In genomic region chr6:21022343-21023107, GRCh38 we compare ENCODE assay signal across 8 cellular contexts.
DNase-seq lines count a peak whose midpoint lies in the region; ATAC-seq, FAIRE-seq and TF ChIP-seq lines count a peak whose summit lies in the region.

No MANE protein-coding gene starts in this region.

- H4K20me1 ChIP-seq in IMR-90 (ENCODE audit: insufficient read depth, low read length) (no peaks in the 10 kb centered on the region), GM12878 (ENCODE audit: control insufficient read depth, insufficient read depth) (no peaks in the 10 kb centered on the region)

- RAD21 ChIA-PET in GM12878 (lab: Charles Lee; ENCODE audit: unreplicated experiment): interaction anchor here (0.6 to 4.5 kb wide), 26 partner anchors 8 to 571 kb away, joined by 3 to 40 read pairs (median 4); partner anchors contain the start of gene SOX4

- H3K36me3 ChIP-seq in IMR-90 (ENCODE audit: control insufficient read depth, insufficient read depth, low read length) (no peaks in the 10 kb centered on the region), GM12878 (ENCODE audit: control insufficient read depth in 2 of 2, insufficient read depth in 2 of 2, low read length in 1 of 2) (no peaks in the 10 kb centered on the region), neuronal stem cell (replicated peaks in 1 of 2; ENCODE audit: control insufficient read depth in 2 of 2, insufficient read depth in 2 of 2, low read length in 2 of 2) (no peaks in the 10 kb centered on the region)

- H3K4me1 ChIP-seq in IMR-90 (ENCODE audit: control insufficient read depth, insufficient read depth, low read length): peaks cover 2% of the 10 kb centered on the region; the same call in 1 of the 2 replicates
- peaks cover 3% of the 10 kb centered on the region; the same call in 1 of the 2 replicates for H3K4me1 ChIP-seq in GM12878 (ENCODE audit: control insufficient read depth, insufficient read depth, low read length)
- peaks cover 0 to 4% of the 10 kb centered on the region in 2 donors for H3K4me1 ChIP-seq in neuronal stem cell (ENCODE audit: control insufficient read depth in 2 of 2, insufficient read depth in 1 of 2, low read depth in 1 of 2, low read length in 2 of 2)

- peak overlapping the region; percentile 0; the same call in 1 of the 2 replicates for H2AK5ac ChIP-seq in IMR-90 (ENCODE audit: low read depth, low read length)
- H2AK5ac ChIP-seq in neuronal stem cell (ENCODE audit: low read depth, low read length): no peak overlapping the region

- H3K9me3 ChIP-seq in IMR-90 (ENCODE audit: control insufficient read depth, insufficient read depth, low read length): peaks cover 2% of the 10 kb centered on the region; the same call in 1 of the 2 replicates
- peaks cover 2% of the 10 kb centered on the region; the same call in 2 of the 3 replicates for H3K9me3 ChIP-seq in GM12878 (replicated peaks; ENCODE audit: control insufficient read depth, insufficient read depth, low read length)
- H3K9me3 ChIP-seq in neuronal stem cell (replicated peaks in 1 of 2; ENCODE audit: control insufficient read depth in 2 of 2, insufficient read depth in 1 of 2, low read depth in 1 of 2, low read length in 2 of 2): peaks cover 0 to 7% of the 10 kb centered on the region in 2 donors

- no peak for TF ChIP-seq CTCF in IMR-90 (conservative IDR thresholded peaks at IDR 0.05; ENCODE audit: low read depth, low read length)
- TF ChIP-seq CTCF in GM12878 (IDR thresholded peaks at IDR 0.05 in 2 of 3, conservative IDR thresholded peaks at IDR 0.05 in 1 of 3; ENCODE audit: control insufficient read depth in 2 of 3, extremely low read depth in 1 of 3, insufficient read depth in 1 of 3, low read depth in 3 of 3, low read length in 3 of 3): no peak

- H3K79me2 ChIP-seq in GM12878 (ENCODE audit: control insufficient read depth, insufficient read depth, low read length): no peaks in the 10 kb centered on the region

- H3K27ac ChIP-seq in IMR-90 (ENCODE audit: insufficient read depth, low read length): peak overlapping the region; percentile 80; the same call in 1 of the 2 replicates
- H3K27ac ChIP-seq in GM12878 (ENCODE audit: control insufficient read depth, insufficient read depth): peak overlapping the region; percentile 83
- H3K27ac ChIP-seq in neuronal stem cell (replicated peaks; ENCODE audit: low read length): no peak overlapping the region

- H3K4me3 ChIP-seq in IMR-90 (ENCODE audit: insufficient read depth, low read depth, low read length): no peak overlapping the region
- H3K4me3 ChIP-seq in GM12878: no peak overlapping the region; the same call in 1 of the 2 replicates
- H3K4me3 ChIP-seq in neuronal stem cell (ENCODE audit: low read length in 2 of 2): no peak overlapping the region

- peak overlapping the region; percentile 30; the same call in 1 of the 2 replicates for H3K56ac ChIP-seq in IMR-90 (ENCODE audit: extremely low read depth, insufficient read depth, low read length)

- peak overlapping the region; percentile 79 for H2AFZ ChIP-seq in IMR-90 (replicated peaks; ENCODE audit: low read length, poor library complexity)
- H2AFZ ChIP-seq in GM12878 (ENCODE audit: control insufficient read depth, low read depth, low read length): peak overlapping the region; percentile 49
- no peak overlapping the region for H2AFZ ChIP-seq in neuronal stem cell (ENCODE audit: low read length)

- no peak for TF ChIP-seq RAD21 in IMR-90 (IDR thresholded peaks at IDR 0.05; ENCODE audit: low read length)
- no peak; the same call in 1 of the 2 replicates for TF ChIP-seq RAD21 in GM12878 (IDR thresholded peaks at IDR 0.05; ENCODE audit: insufficient read depth, low read depth, low read length)

- peak overlapping the region; percentile 52 for H4K5ac ChIP-seq in IMR-90 (ENCODE audit: low read depth, low read length)

- peak; percentile 97 for ATAC-seq in GM21723 (IDR thresholded peaks at IDR 0.05; ENCODE audit: unreplicated experiment)
- ATAC-seq in IMR-90 (ENCODE audit: low read depth): peak; percentile 94
- peak; percentile 97 for ATAC-seq in GM12878

- H3K79me1 ChIP-seq in IMR-90 (ENCODE audit: low read depth in 1 of 2, low read length in 2 of 2) (no peaks in the 10 kb centered on the region), neuronal stem cell (ENCODE audit: low read depth, low read length) (no peaks in the 10 kb centered on the region)

- H3K4ac ChIP-seq in IMR-90 (ENCODE audit: low read depth, low read length): peak overlapping the region; percentile 60; the same call in 1 of the 2 replicates
- H3K4ac ChIP-seq in neuronal stem cell (ENCODE audit: low read length): no peak overlapping the region

- H2BK12ac ChIP-seq in neuronal stem cell (ENCODE audit: low read length): no peak overlapping the region

- no TSS peak for BruUV-seq in IMR-90 (replicated peaks; lab: Mats Ljungman, UMichigan)
- BruUV-seq in GM12878 (replicated peaks; lab: Mats Ljungman, UMichigan): no TSS peak

- SMC1A ChIA-PET in GM12878 (lab: Charles Lee; ENCODE audit: uncharacterized antibody, unreplicated experiment): interaction anchor here (0.7 to 5.3 kb wide), 36 partner anchors 11 to 806 kb away, joined by 3 to 63 read pairs (median 4); partner anchors contain the start of gene SOX4

- H3K14ac ChIP-seq in IMR-90 (replicated peaks; ENCODE audit: low read depth, low read length) (no peak overlapping the region), neuronal stem cell (ENCODE audit: low read length) (no peak overlapping the region)

- H3K9ac ChIP-seq in IMR-90 (ENCODE audit: low read depth, low read length): no peak overlapping the region
- no peak overlapping the region; the same call in 1 of the 2 replicates for H3K9ac ChIP-seq in GM12878 (ENCODE audit: control insufficient read depth, insufficient read depth, low read length)
- no peak overlapping the region for H3K9ac ChIP-seq in neuronal stem cell (ENCODE audit: low read depth, low read length, poor library complexity)

- peak; percentile 87 to 89 for TF ChIP-seq EP300 in GM12878 (IDR thresholded peaks at IDR 0.05; ENCODE audit: borderline replicate concordance in 1 of 2, control insufficient read depth in 1 of 2, low read depth in 2 of 2, low read length in 2 of 2)

- no peaks in the 10 kb centered on the region for H3K9me1 ChIP-seq in IMR-90 (ENCODE audit: insufficient read depth, low read length)

- FAIRE-seq in GM12878 (lab: Jason Lieb, UNC): peak; percentile 91

- POLR2A ChIA-PET in IMR-90 (lab: Charles Lee; ENCODE audit: unreplicated experiment) (no interaction called here), GM12878 (lab: Charles Lee) (interaction anchor here (0.5 to 1.7 kb wide), 12 partner anchors 12 to 828 kb away, joined by 3 to 5 read pairs (median 3); no protein-coding TSS in a partner anchor)

- H3K23ac ChIP-seq in IMR-90 (ENCODE audit: low read depth, low read length): peak overlapping the region; percentile 65
- no peak overlapping the region for H3K23ac ChIP-seq in neuronal stem cell (ENCODE audit: low read depth, low read length, poor library complexity)

- H2BK120ac ChIP-seq in IMR-90 (ENCODE audit: low read depth, low read length): peak overlapping the region; percentile 82
- no peak overlapping the region for H2BK120ac ChIP-seq in neuronal stem cell (ENCODE audit: low read depth, low read length)

- TF ChIP-seq POLR2A in IMR-90 (IDR thresholded peaks at IDR 0.05; ENCODE audit: low read depth, low read length) (no peak), GM12878 (IDR thresholded peaks at IDR 0.05; ENCODE audit: low read depth, low read length) (peak; percentile 49)

- H4K91ac ChIP-seq in IMR-90 (ENCODE audit: insufficient read depth, low read depth, low read length) (peak overlapping the region; percentile 60), neuronal stem cell (ENCODE audit: low read depth, low read length, poor library complexity) (no peak overlapping the region)

- H2BK15ac ChIP-seq in IMR-90 (ENCODE audit: low read depth, low read length) (peak overlapping the region; percentile 47; the same call in 1 of the 3 replicates), neuronal stem cell (ENCODE audit: low read length) (no peak overlapping the region)

- no peaks in the 10 kb centered on the region for H3K27me3 ChIP-seq in IMR-90 (ENCODE audit: control insufficient read depth, insufficient read depth, low read length)
- H3K27me3 ChIP-seq in GM12878 (replicated peaks in 1 of 2; ENCODE audit: control insufficient read depth in 2 of 2, insufficient read depth in 2 of 2, low read length in 1 of 2): no peaks in the 10 kb centered on the region
- no peaks in the 10 kb centered on the region for H3K27me3 ChIP-seq in neuronal stem cell (ENCODE audit: control insufficient read depth in 3 of 3, insufficient read depth in 3 of 3, low read depth in 1 of 3, low read length in 3 of 3)

- intact Hi-C loops in IMR-90 (cut with micrococcal nuclease): loop anchor here (1.0 to 10.0 kb wide), 2 partner anchors 567 to 1122 kb away; no protein-coding TSS in a partner anchor
- intact Hi-C loops in GM12878 (cut with micrococcal nuclease; ENCODE audit: unreplicated experiment): loop anchor here (1.0 to 5.0 kb wide), 7 partner anchors 18 to 567 kb away; no protein-coding TSS in a partner anchor

- H3K18ac ChIP-seq in IMR-90 (ENCODE audit: low read depth, low read length) (peak overlapping the region; percentile 34), neuronal stem cell (ENCODE audit: low read length) (no peak overlapping the region)

- dilution Hi-C loops in IMR-90 (cut with HindIII; ENCODE audit: low sequenced_read_pairs, unreplicated experiment): no loop called here

- 0 out of 2 replicates have a peak overlapping the region, but pooled peaks have one; percentile 36 for H2BK20ac ChIP-seq in IMR-90 (ENCODE audit: low read depth, low read length)

- CTCF ChIA-PET in IMR-90 (lab: Yijun Ruan, JAX) (interaction anchor here (0.6 kb wide), 1 partner anchor 16 kb away, joined by 3 read pairs; no protein-coding TSS in a partner anchor), GM12878 (lab: Yijun Ruan, JAX) (interaction anchor here (0.6 to 2.6 kb wide), 10 partner anchors 13 to 565 kb away, joined by 3 to 9 read pairs (median 3); no protein-coding TSS in a partner anchor)

- H4K8ac ChIP-seq in IMR-90 (ENCODE audit: low read depth in 2 of 2, low read length in 2 of 2) (peak overlapping the region in 1 of 2 experiments; percentile 48; a peak in 3 of 4 replicates), neuronal stem cell (ENCODE audit: low read depth, low read length) (no peak overlapping the region)

- peak; percentile 17 for DNase-seq in ELR (ENCODE audit: low read depth)
- peak; percentile 82 for DNase-seq in IMR-90
- peak; percentile 90 for DNase-seq in GM12878 (ENCODE audit: low read depth, low spot score)
- peak; percentile 24 for DNase-seq in neuronal stem cell (ENCODE audit: low spot score)
- no peak for DNase-seq in cortex of kidney (lab: John Stamatoyannopoulos, UW)
- DNase-seq in pons (ENCODE audit: low spot score): no peak
- no peak for DNase-seq in activated CD8-positive, alpha-beta memory T cell treated with anti-CD3 and anti-CD28 coated beads for 24 hours

- H2AK9ac ChIP-seq in IMR-90 (replicated peaks; ENCODE audit: low read depth, low read length, poor library complexity): no peak overlapping the region

- peak overlapping the region; percentile 11; the same call in 1 of the 2 replicates for H3K4me2 ChIP-seq in IMR-90 (ENCODE audit: low read depth, low read length)
- peak overlapping the region; percentile 67 for H3K4me2 ChIP-seq in GM12878 (ENCODE audit: control insufficient read depth, insufficient read depth)
- no peak overlapping the region for H3K4me2 ChIP-seq in neuronal stem cell (ENCODE audit: insufficient read depth, low read length, poor library complexity, severe bottlenecking)

- 0% methylated on average over 1 of the region's 7 CpGs; no CpG with 5 or more reads in 1 of the 2 experiments for WGBS in IMR-90 (ENCODE audit: extremely low coverage in 2 of 2, insufficient read length in 1 of 2), 2 experiments
- WGBS in GM12878 (ENCODE audit: insufficient coverage, insufficient replicate concordance, low lambda C conversion rate, missing lambda C conversion rate): under 1% methylated on average over 7 of the region's 7 CpGs
- no CpG with 5 or more reads among the region's 7 CpGs for WGBS in neuronal stem cell (ENCODE audit: extremely low coverage in 2 of 2, insufficient read length in 2 of 2, insufficient replicate concordance in 1 of 2), 2 donors

- H2BK5ac ChIP-seq in IMR-90 (ENCODE audit: low read depth, low read length, poor library complexity, severe bottlenecking): peak overlapping the region; percentile 66
- no peak overlapping the region for H2BK5ac ChIP-seq in neuronal stem cell (ENCODE audit: low read length)

- in situ Hi-C loops in IMR-90 (cut with MboI; ENCODE audit: low sequenced_read_pairs): no loop called here
- in situ Hi-C loops in GM12878 (cut with MboI): loop anchor here (10.0 kb wide), 1 partner anchor 562 kb away; no protein-coding TSS in a partner anchor

Comparison
In these comparisons a context has a peak if more than half of its experiments do, and no peak if none do; other contexts are left out.
1. DNase-seq: peak in ELR (single experiment), IMR-90 (single experiment), GM12878 (single experiment) and neuronal stem cell (single experiment); none in cortex of kidney (single experiment), pons (single experiment) and activated CD8-positive, alpha-beta memory T cell treated with anti-CD3 and anti-CD28 coated beads for 24 hours (single experiment).
2. Peak in every context shown above with its lines, with median percentiles within 50 percentile points of each other: ATAC-seq.